ENCODE assay signal across 12 cellular contexts in genomic region chr1:219928791-219929118, GRCh38. TPM values are rescaled to one million over a fixed set of nuclear protein-coding genes. Genes with fewer than 3 reads are reported as not detected.
A peak's percentile ranks its signal among the peaks of the same experiment; 100 is the strongest.
DNase-seq lines count a peak whose midpoint lies in the region; ATAC-seq and TF ChIP-seq lines count a peak whose summit lies in the region.
"Had no signal": no experiment of that assay in that cellular context is flagged by ENCODE, and none has a peak within 500 bp of the region (broad histone marks: within the 10 kb centered on the region; RNA-seq: fewer than 3 reads in every experiment).

No MANE protein-coding gene starts in this region.

- intact Hi-C loops in Right ventricle myocardium inferior (cut with DNase I) (no loop called here), left ventricle myocardium superior (cut with micrococcal nuclease) (no loop called here), dorsolateral prefrontal cortex (cut with DNase I) (no loop called here), vagina (cut with DNase I) (no loop called here)

- no peak for DNase-seq in Right ventricle myocardium inferior (ENCODE audit: missing footprints)
- no peak for DNase-seq in left ventricle myocardium superior
- DNase-seq in dorsolateral prefrontal cortex: peak in 1 of 10 donors; percentile 42
- no peak for DNase-seq in thoracic aorta (ENCODE audit: low spot score)
- DNase-seq in NCI-H748 treated with DMSO at 0.1 percent for 48 hours (lab: John Stamatoyannopoulos, UW): no peak
- no peak for DNase-seq in vagina (ENCODE audit: extremely low spot score in 2 of 2)
- DNase-seq in NCI-H2029 treated with DMSO at 0.1 percent for 48 hours (lab: John Stamatoyannopoulos, UW): no peak
- DNase-seq: cortex of kidney, SIG-M5 had no signal

- peak overlapping the region in 58 of 59 donors; percentile 49 to 86 (median 72) for H3K4me3 ChIP-seq in dorsolateral prefrontal cortex
- H3K4me3 ChIP-seq in mesodermal cell (ENCODE audit: extremely low read depth, insufficient read depth, low read length, poor library complexity, severe bottlenecking): peak overlapping the region; percentile 31
- peak overlapping the region; percentile 65 for H3K4me3 ChIP-seq in thoracic aorta
- peak overlapping the region in 1 of 2 donors; percentile 51 for H3K4me3 ChIP-seq in vagina
- H3K4me3 ChIP-seq: BLaER1 had no signal

- no peak for TF ChIP-seq CTCF in dorsolateral prefrontal cortex (IDR thresholded peaks at IDR 0.05 in 54 of 56, conservative IDR thresholded peaks at IDR 0.05 in 2 of 56; ENCODE audit: low read depth in 1 of 56, partially characterized antibody in 56 of 56)
- TF ChIP-seq CTCF in thoracic aorta (IDR thresholded peaks at IDR 0.05): no peak
- TF ChIP-seq CTCF in vagina (IDR thresholded peaks at IDR 0.05): no peak

- WGBS in mesodermal cell (ENCODE audit: insufficient coverage in 2 of 2), 2 experiments: 65 to 67% methylated on average over 11 of the region's 13 CpGs

- no peak for TF ChIP-seq POLR2A in vagina (IDR thresholded peaks at IDR 0.05)

- H3K27me3 ChIP-seq in dorsolateral prefrontal cortex (peaks cover 0 to 16% (median 0%) of the 10 kb centered on the region in 45 donors), thoracic aorta (replicated peaks; ENCODE audit: insufficient read depth) (no peaks in the 10 kb centered on the region), vagina (no peaks in the 10 kb centered on the region)
- H3K27me3 ChIP-seq: BLaER1 had no signal

- H3K9me3 ChIP-seq in mesodermal cell (ENCODE audit: control insufficient read depth, low read length): no peaks in the 10 kb centered on the region
- no peaks in the 10 kb centered on the region for H3K9me3 ChIP-seq in thoracic aorta
- H3K9me3 ChIP-seq in vagina: no peaks in the 10 kb centered on the region

- no peaks in the 10 kb centered on the region for H3K36me3 ChIP-seq in mesodermal cell (ENCODE audit: control insufficient read depth, insufficient read depth, low read length)
- H3K36me3 ChIP-seq in thoracic aorta: no peaks in the 10 kb centered on the region
- H3K36me3 ChIP-seq in vagina: no peaks in the 10 kb centered on the region
- H3K36me3 ChIP-seq: BLaER1 had no signal

- H3K27ac ChIP-seq in dorsolateral prefrontal cortex: peak overlapping the region in 14 of 59 donors; percentile 2 to 80 (median 62)
- no peak overlapping the region for H3K27ac ChIP-seq in mesodermal cell (ENCODE audit: low read depth, low read length, severe bottlenecking)
- no peak overlapping the region for H3K27ac ChIP-seq in thoracic aorta
- no peak overlapping the region for H3K27ac ChIP-seq in vagina
- H3K27ac ChIP-seq: BLaER1 had no signal

- ATAC-seq in Right ventricle myocardium inferior (peak; percentile 10), left ventricle myocardium superior (no peak), thoracic aorta (ENCODE audit: insufficient number of reproducible peaks, low FRiP score, low read depth) (no peak)

- H3K4me1 ChIP-seq in mesodermal cell (ENCODE audit: control insufficient read depth, insufficient read depth, low read length, poor library complexity, severe bottlenecking): peaks cover 4% of the 10 kb centered on the region
- H3K4me1 ChIP-seq in thoracic aorta (ENCODE audit: control insufficient read depth in 1 of 2, low read depth in 2 of 2): peaks cover 0 to 10% of the 10 kb centered on the region in 2 donors
- H3K4me1 ChIP-seq in vagina: peaks cover 8% of the 10 kb centered on the region
- H3K4me1 ChIP-seq: BLaER1 had no signal

RNA-seq across cellular contexts. Expression of gene SLC30A10, which starts 0.4 kb away (rescaled TPM):
- total RNA-seq in Right ventricle myocardium inferior (0.43 TPM), left ventricle myocardium superior (0.42 TPM), dorsolateral prefrontal cortex (10 to 100 TPM in 23 of 120 experiments, 1 to 10 TPM in 97; 3.5 to 18.5 (median 7.9) TPM), thoracic aorta (not detected), vagina (0.25 TPM)
- polyA plus RNA-seq in mesodermal cell (2013, experiment 1 of 2): 0.26 TPM
- not detected for polyA plus RNA-seq in mesodermal cell (2013, experiment 2 of 2)
- polyA plus RNA-seq: urinary bladder had no signal
